Comparison of ENCODE assay signal across 1 cellular context in the genomic region with DNA sequence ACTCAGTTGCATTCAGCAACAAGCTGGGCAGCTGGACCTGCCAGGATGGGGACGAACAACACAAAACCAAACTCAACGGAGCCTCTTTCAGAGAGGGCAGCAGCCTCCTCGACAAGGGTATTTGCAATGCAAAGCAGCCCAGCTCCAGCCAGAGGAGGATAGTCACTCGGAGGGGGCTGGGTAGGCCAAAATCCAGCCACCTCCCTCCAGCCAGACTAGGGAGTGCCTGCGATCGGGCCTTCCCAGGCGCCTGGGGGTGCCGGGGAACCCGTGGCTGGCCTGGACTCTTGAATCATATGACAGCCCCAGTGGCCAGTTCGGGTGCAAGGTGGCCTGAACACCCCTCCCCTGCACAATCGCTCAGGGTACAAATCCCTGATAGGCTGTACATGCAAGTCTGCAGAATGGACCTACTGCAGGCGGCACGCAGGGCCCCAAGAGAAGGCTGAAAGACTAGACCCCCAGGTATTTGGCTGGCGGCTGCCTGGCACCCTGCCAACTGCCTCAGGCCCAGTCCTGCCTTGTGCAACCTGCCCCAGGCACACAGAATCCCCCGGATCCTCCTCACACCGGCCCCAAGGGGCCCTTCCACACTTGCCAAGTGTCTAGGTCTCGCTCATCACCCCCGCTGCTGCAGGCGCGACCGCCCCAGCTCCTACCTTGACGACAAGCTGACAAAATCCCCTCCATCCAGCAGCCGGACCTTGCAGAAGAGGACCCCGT.
TF ChIP-seq lines count a peak whose summit lies in the region.

No MANE protein-coding gene starts in this region.

TF ChIP-seq in HepG2, 621 proteins besides CTCF, POLR2A, EP300 and RAD21 (continued from another document and continues in another):
- TF ChIP-seq, protein P1, sequence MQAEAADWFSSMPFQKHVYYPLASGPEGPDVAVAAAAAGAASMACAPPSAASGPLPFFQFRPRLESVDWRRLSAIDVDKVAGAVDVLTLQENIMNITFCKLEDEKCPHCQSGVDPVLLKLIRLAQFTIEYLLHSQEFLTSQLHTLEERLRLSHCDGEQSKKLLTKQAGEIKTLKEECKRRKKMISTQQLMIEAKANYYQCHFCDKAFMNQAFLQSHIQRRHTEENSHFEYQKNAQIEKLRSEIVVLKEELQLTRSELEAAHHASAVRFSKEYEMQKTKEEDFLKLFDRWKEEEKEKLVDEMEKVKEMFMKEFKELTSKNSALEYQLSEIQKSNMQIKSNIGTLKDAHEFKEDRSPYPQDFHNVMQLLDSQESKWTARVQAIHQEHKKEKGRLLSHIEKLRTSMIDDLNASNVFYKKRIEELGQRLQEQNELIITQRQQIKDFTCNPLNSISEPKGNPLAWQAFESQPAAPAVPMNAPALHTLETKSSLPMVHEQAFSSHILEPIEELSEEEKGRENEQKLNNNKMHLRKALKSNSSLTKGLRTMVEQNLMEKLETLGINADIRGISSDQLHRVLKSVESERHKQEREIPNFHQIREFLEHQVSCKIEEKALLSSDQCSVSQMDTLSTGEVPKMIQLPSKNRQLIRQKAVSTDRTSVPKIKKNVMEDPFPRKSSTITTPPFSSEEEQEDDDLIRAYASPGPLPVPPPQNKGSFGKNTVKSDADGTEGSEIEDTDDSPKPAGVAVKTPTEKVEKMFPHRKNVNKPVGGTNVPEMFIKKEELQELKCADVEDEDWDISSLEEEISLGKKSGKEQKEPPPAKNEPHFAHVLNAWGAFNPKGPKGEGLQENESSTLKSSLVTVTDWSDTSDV (CRISPR knock-in tag; IDR thresholded peaks at IDR 0.05) = no peak
- TF ChIP-seq ZNF260 (CRISPR knock-in tag; IDR thresholded peaks at IDR 0.05; ENCODE audit: borderline replicate concordance, low read depth) (no peak), ZNF879 (CRISPR knock-in tag; IDR thresholded peaks at IDR 0.05) (no peak), TBX2 (CRISPR knock-in tag; IDR thresholded peaks at IDR 0.05; ENCODE audit: borderline replicate concordance) (peak; percentile 32; the same call in 1 of the 2 replicates), NPAS2 (CRISPR knock-in tag; IDR thresholded peaks at IDR 0.05; ENCODE audit: borderline replicate concordance) (no peak), SUZ12 (IDR thresholded peaks at IDR 0.05; ENCODE audit: low read depth, low read length) (no peak), STAG1 (CRISPR knock-in tag; IDR thresholded peaks at IDR 0.05) (no peak), KLF9 (CRISPR knock-in tag; IDR thresholded peaks at IDR 0.05; ENCODE audit: low read depth) (no peak), FOSL2 (CRISPR knock-in tag; IDR thresholded peaks at IDR 0.05) (no peak), ATAD3A (CRISPR knock-in tag; IDR thresholded peaks at IDR 0.05) (no peak), MYNN (CRISPR knock-in tag; IDR thresholded peaks at IDR 0.05; ENCODE audit: low read depth) (no peak), NFATC3 (CRISPR knock-in tag; IDR thresholded peaks at IDR 0.05) (no peak), POGZ (CRISPR knock-in tag; IDR thresholded peaks at IDR 0.05) (no peak), EEA1 (CRISPR knock-in tag; IDR thresholded peaks at IDR 0.05; ENCODE audit: borderline replicate concordance) (no peak), FIP1L1 (IDR thresholded peaks at IDR 0.05; ENCODE audit: borderline replicate concordance, insufficient read depth, low read depth, low read length) (no peak), ZNF749 (CRISPR knock-in tag; IDR thresholded peaks at IDR 0.05; ENCODE audit: borderline replicate concordance) (no peak), ZNF510 (CRISPR knock-in tag; IDR thresholded peaks at IDR 0.05; ENCODE audit: low read depth) (no peak), ZNF382 (CRISPR knock-in tag; IDR thresholded peaks at IDR 0.05; ENCODE audit: borderline replicate concordance) (no peak), SOX13 (IDR thresholded peaks at IDR 0.05) (no peak), SOX13 (CRISPR knock-in tag; conservative IDR thresholded peaks at IDR 0.05 in 1 of 2, IDR thresholded peaks at IDR 0.05 in 1 of 2) (no peak), ZNF660 (CRISPR knock-in tag; IDR thresholded peaks at IDR 0.05; ENCODE audit: borderline replicate concordance, low read depth) (no peak), ZNF7 (CRISPR knock-in tag; IDR thresholded peaks at IDR 0.05) (no peak), SIX1 (CRISPR knock-in tag; IDR thresholded peaks at IDR 0.05; ENCODE audit: borderline replicate concordance) (no peak), ZNF790 (CRISPR knock-in tag; IDR thresholded peaks at IDR 0.05; ENCODE audit: borderline replicate concordance) (no peak), IRX3 (CRISPR knock-in tag; IDR thresholded peaks at IDR 0.05; ENCODE audit: borderline replicate concordance, low read depth) (no peak), REPIN1 (CRISPR knock-in tag; IDR thresholded peaks at IDR 0.05; ENCODE audit: borderline replicate concordance, low read depth) (no peak)
- TF ChIP-seq, protein P2, sequence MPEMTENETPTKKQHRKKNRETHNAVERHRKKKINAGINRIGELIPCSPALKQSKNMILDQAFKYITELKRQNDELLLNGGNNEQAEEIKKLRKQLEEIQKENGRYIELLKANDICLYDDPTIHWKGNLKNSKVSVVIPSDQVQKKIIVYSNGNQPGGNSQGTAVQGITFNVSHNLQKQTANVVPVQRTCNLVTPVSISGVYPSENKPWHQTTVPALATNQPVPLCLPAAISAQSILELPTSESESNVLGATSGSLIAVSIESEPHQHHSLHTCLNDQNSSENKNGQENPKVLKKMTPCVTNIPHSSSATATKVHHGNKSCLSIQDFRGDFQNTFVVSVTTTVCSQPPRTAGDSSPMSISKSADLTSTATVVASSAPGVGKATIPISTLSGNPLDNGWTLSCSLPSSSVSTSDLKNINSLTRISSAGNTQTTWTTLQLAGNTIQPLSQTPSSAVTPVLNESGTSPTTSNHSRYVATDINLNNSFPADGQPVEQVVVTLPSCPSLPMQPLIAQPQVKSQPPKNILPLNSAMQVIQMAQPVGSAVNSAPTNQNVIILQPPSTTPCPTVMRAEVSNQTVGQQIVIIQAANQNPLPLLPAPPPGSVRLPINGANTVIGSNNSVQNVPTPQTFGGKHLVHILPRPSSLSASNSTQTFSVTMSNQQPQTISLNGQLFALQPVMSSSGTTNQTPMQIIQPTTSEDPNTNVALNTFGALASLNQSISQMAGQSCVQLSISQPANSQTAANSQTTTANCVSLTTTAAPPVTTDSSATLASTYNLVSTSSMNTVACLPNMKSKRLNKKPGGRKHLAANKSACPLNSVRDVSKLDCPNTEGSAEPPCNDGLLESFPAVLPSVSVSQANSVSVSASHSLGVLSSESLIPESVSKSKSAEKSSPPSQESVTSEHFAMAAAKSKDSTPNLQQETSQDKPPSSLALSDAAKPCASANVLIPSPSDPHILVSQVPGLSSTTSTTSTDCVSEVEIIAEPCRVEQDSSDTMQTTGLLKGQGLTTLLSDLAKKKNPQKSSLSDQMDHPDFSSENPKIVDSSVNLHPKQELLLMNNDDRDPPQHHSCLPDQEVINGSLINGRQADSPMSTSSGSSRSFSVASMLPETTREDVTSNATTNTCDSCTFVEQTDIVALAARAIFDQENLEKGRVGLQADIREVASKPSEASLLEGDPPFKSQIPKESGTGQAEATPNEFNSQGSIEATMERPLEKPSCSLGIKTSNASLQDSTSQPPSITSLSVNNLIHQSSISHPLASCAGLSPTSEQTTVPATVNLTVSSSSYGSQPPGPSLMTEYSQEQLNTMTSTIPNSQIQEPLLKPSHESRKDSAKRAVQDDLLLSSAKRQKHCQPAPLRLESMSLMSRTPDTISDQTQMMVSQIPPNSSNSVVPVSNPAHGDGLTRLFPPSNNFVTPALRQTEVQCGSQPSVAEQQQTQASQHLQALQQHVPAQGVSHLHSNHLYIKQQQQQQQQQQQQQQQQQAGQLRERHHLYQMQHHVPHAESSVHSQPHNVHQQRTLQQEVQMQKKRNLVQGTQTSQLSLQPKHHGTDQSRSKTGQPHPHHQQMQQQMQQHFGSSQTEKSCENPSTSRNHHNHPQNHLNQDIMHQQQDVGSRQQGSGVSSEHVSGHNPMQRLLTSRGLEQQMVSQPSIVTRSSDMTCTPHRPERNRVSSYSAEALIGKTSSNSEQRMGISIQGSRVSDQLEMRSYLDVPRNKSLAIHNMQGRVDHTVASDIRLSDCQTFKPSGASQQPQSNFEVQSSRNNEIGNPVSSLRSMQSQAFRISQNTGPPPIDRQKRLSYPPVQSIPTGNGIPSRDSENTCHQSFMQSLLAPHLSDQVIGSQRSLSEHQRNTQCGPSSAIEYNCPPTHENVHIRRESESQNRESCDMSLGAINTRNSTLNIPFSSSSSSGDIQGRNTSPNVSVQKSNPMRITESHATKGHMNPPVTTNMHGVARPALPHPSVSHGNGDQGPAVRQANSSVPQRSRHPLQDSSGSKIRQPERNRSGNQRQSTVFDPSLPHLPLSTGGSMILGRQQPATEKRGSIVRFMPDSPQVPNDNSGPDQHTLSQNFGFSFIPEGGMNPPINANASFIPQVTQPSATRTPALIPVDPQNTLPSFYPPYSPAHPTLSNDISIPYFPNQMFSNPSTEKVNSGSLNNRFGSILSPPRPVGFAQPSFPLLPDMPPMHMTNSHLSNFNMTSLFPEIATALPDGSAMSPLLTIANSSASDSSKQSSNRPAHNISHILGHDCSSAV (CRISPR knock-in tag; IDR thresholded peaks at IDR 0.05; ENCODE audit: borderline replicate concordance) = no peak
- TF ChIP-seq, protein P3, sequence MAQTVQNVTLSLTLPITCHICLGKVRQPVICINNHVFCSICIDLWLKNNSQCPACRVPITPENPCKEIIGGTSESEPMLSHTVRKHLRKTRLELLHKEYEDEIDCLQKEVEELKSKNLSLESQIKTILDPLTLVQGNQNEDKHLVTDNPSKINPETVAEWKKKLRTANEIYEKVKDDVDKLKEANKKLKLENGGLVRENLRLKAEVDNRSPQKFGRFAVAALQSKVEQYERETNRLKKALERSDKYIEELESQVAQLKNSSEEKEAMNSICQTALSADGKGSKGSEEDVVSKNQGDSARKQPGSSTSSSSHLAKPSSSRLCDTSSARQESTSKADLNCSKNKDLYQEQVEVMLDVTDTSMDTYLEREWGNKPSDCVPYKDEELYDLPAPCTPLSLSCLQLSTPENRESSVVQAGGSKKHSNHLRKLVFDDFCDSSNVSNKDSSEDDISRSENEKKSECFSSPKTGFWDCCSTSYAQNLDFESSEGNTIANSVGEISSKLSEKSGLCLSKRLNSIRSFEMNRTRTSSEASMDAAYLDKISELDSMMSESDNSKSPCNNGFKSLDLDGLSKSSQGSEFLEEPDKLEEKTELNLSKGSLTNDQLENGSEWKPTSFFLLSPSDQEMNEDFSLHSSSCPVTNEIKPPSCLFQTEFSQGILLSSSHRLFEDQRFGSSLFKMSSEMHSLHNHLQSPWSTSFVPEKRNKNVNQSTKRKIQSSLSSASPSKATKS (CRISPR knock-in tag; IDR thresholded peaks at IDR 0.05) = no peak
- TF ChIP-seq, protein P4, sequence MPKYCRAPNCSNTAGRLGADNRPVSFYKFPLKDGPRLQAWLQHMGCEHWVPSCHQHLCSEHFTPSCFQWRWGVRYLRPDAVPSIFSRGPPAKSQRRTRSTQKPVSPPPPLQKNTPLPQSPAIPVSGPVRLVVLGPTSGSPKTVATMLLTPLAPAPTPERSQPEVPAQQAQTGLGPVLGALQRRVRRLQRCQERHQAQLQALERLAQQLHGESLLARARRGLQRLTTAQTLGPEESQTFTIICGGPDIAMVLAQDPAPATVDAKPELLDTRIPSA (CRISPR knock-in tag; IDR thresholded peaks at IDR 0.05; ENCODE audit: borderline replicate concordance) = no peak
- TF ChIP-seq, protein P5, sequence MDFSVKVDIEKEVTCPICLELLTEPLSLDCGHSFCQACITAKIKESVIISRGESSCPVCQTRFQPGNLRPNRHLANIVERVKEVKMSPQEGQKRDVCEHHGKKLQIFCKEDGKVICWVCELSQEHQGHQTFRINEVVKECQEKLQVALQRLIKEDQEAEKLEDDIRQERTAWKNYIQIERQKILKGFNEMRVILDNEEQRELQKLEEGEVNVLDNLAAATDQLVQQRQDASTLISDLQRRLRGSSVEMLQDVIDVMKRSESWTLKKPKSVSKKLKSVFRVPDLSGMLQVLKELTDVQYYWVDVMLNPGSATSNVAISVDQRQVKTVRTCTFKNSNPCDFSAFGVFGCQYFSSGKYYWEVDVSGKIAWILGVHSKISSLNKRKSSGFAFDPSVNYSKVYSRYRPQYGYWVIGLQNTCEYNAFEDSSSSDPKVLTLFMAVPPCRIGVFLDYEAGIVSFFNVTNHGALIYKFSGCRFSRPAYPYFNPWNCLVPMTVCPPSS (IDR thresholded peaks at IDR 0.05) = no peak
- TF ChIP-seq, protein P6, sequence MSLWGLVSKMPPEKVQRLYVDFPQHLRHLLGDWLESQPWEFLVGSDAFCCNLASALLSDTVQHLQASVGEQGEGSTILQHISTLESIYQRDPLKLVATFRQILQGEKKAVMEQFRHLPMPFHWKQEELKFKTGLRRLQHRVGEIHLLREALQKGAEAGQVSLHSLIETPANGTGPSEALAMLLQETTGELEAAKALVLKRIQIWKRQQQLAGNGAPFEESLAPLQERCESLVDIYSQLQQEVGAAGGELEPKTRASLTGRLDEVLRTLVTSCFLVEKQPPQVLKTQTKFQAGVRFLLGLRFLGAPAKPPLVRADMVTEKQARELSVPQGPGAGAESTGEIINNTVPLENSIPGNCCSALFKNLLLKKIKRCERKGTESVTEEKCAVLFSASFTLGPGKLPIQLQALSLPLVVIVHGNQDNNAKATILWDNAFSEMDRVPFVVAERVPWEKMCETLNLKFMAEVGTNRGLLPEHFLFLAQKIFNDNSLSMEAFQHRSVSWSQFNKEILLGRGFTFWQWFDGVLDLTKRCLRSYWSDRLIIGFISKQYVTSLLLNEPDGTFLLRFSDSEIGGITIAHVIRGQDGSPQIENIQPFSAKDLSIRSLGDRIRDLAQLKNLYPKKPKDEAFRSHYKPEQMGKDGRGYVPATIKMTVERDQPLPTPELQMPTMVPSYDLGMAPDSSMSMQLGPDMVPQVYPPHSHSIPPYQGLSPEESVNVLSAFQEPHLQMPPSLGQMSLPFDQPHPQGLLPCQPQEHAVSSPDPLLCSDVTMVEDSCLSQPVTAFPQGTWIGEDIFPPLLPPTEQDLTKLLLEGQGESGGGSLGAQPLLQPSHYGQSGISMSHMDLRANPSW (CRISPR knock-in tag; IDR thresholded peaks at IDR 0.05; ENCODE audit: borderline replicate concordance) = no peak
- TF ChIP-seq, protein P7, sequence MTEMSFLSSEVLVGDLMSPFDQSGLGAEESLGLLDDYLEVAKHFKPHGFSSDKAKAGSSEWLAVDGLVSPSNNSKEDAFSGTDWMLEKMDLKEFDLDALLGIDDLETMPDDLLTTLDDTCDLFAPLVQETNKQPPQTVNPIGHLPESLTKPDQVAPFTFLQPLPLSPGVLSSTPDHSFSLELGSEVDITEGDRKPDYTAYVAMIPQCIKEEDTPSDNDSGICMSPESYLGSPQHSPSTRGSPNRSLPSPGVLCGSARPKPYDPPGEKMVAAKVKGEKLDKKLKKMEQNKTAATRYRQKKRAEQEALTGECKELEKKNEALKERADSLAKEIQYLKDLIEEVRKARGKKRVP (CRISPR knock-in tag; IDR thresholded peaks at IDR 0.05) = no peak
- TF ChIP-seq, protein P8, sequence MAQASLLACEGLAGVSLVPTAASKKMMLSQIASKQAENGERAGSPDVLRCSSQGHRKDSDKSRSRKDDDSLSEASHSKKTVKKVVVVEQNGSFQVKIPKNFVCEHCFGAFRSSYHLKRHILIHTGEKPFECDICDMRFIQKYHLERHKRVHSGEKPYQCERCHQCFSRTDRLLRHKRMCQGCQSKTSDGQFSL (CRISPR knock-in tag; IDR thresholded peaks at IDR 0.05) = no peak
